Comparison of ENCODE assay signal across 2 cellular contexts in genomic region chr12:124356221-124356620, GRCh38.
TF ChIP-seq lines count a peak whose summit lies in the region.

No MANE protein-coding gene starts in this region.

TF ChIP-seq in HepG2, 621 proteins besides CTCF, POLR2A, EP300 and RAD21:
- TF ChIP-seq ZBTB7A (CRISPR knock-in tag; IDR thresholded peaks at IDR 0.05) (no peak), HES4 (CRISPR knock-in tag; IDR thresholded peaks at IDR 0.05; ENCODE audit: borderline replicate concordance) (0 out of 2 replicates have a peak, but pooled peaks have one; percentile 19), ZNF460 (CRISPR knock-in tag; IDR thresholded peaks at IDR 0.05; ENCODE audit: borderline replicate concordance) (no peak), TOE1 (CRISPR knock-in tag; IDR thresholded peaks at IDR 0.05) (no peak), HMGA1 (CRISPR knock-in tag; conservative IDR thresholded peaks at IDR 0.05) (no peak), ZSCAN22 (CRISPR knock-in tag; IDR thresholded peaks at IDR 0.05) (no peak), NR2F2 (IDR thresholded peaks at IDR 0.05; ENCODE audit: borderline replicate concordance, low read depth) (no peak)
TF ChIP-seq in HepG2: peak in this region for 1.

TF ChIP-seq in IMR-90, 13 proteins besides CTCF, POLR2A, EP300 and RAD21:
- TF ChIP-seq FOS (IDR thresholded peaks at IDR 0.05; ENCODE audit: low read depth, low read length) (no peak), MAFK (IDR thresholded peaks at IDR 0.05; ENCODE audit: low read depth, low read length) (no peak), CHD1 (IDR thresholded peaks at IDR 0.05; ENCODE audit: low read depth, low read length) (no peak), RCOR1 (IDR thresholded peaks at IDR 0.05; ENCODE audit: insufficient replicate concordance, low read length) (no peak), SMC3 (IDR thresholded peaks at IDR 0.05; ENCODE audit: low read depth, low read length) (no peak), RFX5 (IDR thresholded peaks at IDR 0.05; ENCODE audit: low read depth, low read length) (no peak), CEBPB (IDR thresholded peaks at IDR 0.05; ENCODE audit: low read depth, low read length) (no peak), MAZ (IDR thresholded peaks at IDR 0.05; ENCODE audit: borderline replicate concordance, low read depth, low read length) (no peak), NFE2L2 (IDR thresholded peaks at IDR 0.05; ENCODE audit: low read depth, low read length) (no peak), BHLHE40 (IDR thresholded peaks at IDR 0.05; ENCODE audit: low read depth, low read length) (no peak), MXI1 (IDR thresholded peaks at IDR 0.05; ENCODE audit: borderline replicate concordance, low read depth, low read length) (no peak)
- TF ChIP-seq, protein P1, sequence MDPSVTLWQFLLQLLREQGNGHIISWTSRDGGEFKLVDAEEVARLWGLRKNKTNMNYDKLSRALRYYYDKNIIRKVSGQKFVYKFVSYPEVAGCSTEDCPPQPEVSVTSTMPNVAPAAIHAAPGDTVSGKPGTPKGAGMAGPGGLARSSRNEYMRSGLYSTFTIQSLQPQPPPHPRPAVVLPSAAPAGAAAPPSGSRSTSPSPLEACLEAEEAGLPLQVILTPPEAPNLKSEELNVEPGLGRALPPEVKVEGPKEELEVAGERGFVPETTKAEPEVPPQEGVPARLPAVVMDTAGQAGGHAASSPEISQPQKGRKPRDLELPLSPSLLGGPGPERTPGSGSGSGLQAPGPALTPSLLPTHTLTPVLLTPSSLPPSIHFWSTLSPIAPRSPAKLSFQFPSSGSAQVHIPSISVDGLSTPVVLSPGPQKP (IDR thresholded peaks at IDR 0.05; ENCODE audit: borderline replicate concordance, low read depth, low read length) = no peak
